In the genomic region with DNA sequence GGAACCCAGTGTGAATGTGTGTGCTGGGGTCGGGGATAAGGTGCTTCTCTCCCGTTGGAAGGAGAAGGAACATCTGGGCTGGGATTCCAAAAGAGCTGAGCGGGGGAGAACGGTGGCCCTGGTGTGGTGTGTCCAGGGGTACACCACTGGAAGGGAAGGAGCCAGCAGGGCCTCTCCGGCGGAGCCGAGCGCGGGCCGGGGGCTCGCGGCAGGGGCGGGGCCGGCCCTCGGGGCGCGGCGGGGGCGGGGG, we compare ENCODE assay signal across 8 cellular contexts. TPM values are rescaled to one million over a fixed set of nuclear protein-coding genes. Genes with fewer than 3 reads are reported as not detected.
DNase-seq lines count a peak whose midpoint lies in the region; ATAC-seq, FAIRE-seq and TF ChIP-seq lines count a peak whose summit lies in the region.

No MANE protein-coding gene starts in this region.

- no peak for TF ChIP-seq POLR2A in GM12891 (IDR thresholded peaks at IDR 0.05; ENCODE audit: low read depth, low read length)

- whole genome bisulfite sequencing in small intestine, 3 donors: 2% methylated on average over 7 to 19 of the region's 19 CpGs

- peaks cover 9% of the 10 kb centered on the region in 2 donors for H3K4me1 ChIP-seq in small intestine (ENCODE audit: control insufficient read depth in 2 of 2, insufficient read depth in 1 of 2, low read depth in 1 of 2, low read length in 1 of 2)

- DNase-seq in SK-N-DZ (ENCODE audit: low spot score) (peak; percentile 37), fibroblast of mammary gland (ENCODE audit: low read depth) (no peak), small intestine (peak; percentile 20), G401 (ENCODE audit: low spot score) (no peak), OCI-M2 (lab: John Stamatoyannopoulos, UW; ENCODE audit: unreplicated experiment) (no peak), GM12891 (ENCODE audit: insufficient read length, low spot score) (no peak)

- no peaks in the 10 kb centered on the region for H3K27me3 ChIP-seq in small intestine (ENCODE audit: control insufficient read depth in 2 of 2, insufficient read depth in 2 of 2, low read length in 2 of 2)

- in situ Hi-C loops in G401 (cut with HindIII; ENCODE audit: low sequenced_read_pairs): no loop called here

- no peak for FAIRE-seq in small intestine (lab: Jason Lieb, UNC)
- no peak for FAIRE-seq in GM12891 (lab: Jason Lieb, UNC)

- H3K4me3 ChIP-seq in fibroblast of mammary gland (ENCODE audit: control insufficient read depth, low read depth, low read length): peak overlapping the region; percentile 39
- peak overlapping the region; percentile 72 to 87 for H3K4me3 ChIP-seq in small intestine (ENCODE audit: low read depth in 1 of 2, low read length in 2 of 2)

- H3K9me3 ChIP-seq in small intestine (ENCODE audit: control insufficient read depth, low read depth): no peaks in the 10 kb centered on the region

- TF ChIP-seq CTCF in fibroblast of mammary gland (conservative IDR thresholded peaks at IDR 0.05; ENCODE audit: control insufficient read depth, insufficient read depth, low read depth, low read length): no peak

- H3K36me3 ChIP-seq in small intestine (ENCODE audit: control insufficient read depth in 2 of 2, insufficient read depth in 2 of 2, low read length in 2 of 2): no peaks in the 10 kb centered on the region

- peak; percentile 12 for ATAC-seq in GM21737 (IDR thresholded peaks at IDR 0.05; ENCODE audit: unreplicated experiment)
- no peak for ATAC-seq in GM18873 (IDR thresholded peaks at IDR 0.05; ENCODE audit: low FRiP score, unreplicated experiment)

- H3K27ac ChIP-seq in small intestine (ENCODE audit: low read depth in 1 of 2, low read length in 1 of 2): peak overlapping the region in 1 of 2 donors; percentile 25

TF ChIP-seq in GM12891, 5 proteins besides CTCF, POLR2A, EP300 and RAD21:
- TF ChIP-seq SPI1 (IDR thresholded peaks at IDR 0.05; ENCODE audit: low read depth, low read length) (no peak), PAX5 (IDR thresholded peaks at IDR 0.05; ENCODE audit: insufficient read depth, low read length, severe bottlenecking) (no peak), TAF1 (IDR thresholded peaks at IDR 0.05; ENCODE audit: low read depth, low read length) (no peak), POU2F2 (IDR thresholded peaks at IDR 0.05; ENCODE audit: low read depth, low read length) (no peak), POLR2AphosphoS5 (IDR thresholded peaks at IDR 0.05; ENCODE audit: low read depth, low read length) (no peak)
TF ChIP-seq in GM12891: peak in this region for 0.

RNA-seq across cellular contexts. Expression of a gene that starts 0.2 kb away (rescaled TPM):
- 9.8 and 13.7 TPM in 2 replicates for polyA plus RNA-seq in SK-N-DZ (2014; cell fraction: cytosol; rRNA removed)
- 8.9 and 15.9 TPM in 2 replicates for polyA plus RNA-seq in SK-N-DZ (2014; cell fraction: nucleus; rRNA removed)
- 100 to 1,000 TPM in 2 of 3 donors, 10 to 100 TPM in 1; 60.9 to 223 (median 178) TPM for polyA plus RNA-seq in small intestine
- 254 and 296 TPM in 2 replicates for total RNA-seq in G401 (2014; rRNA removed; shearing (Covaris generic))
- 86.7 TPM for polyA plus RNA-seq in GM12891 (2012; ENCODE audit: low read depth, missing spikeins)

RNA-seq across cellular contexts. Expression of a gene that starts 57.1 kb away (rescaled TPM):
- 665 and 667 TPM in 2 replicates for polyA plus RNA-seq in SK-N-DZ (2014; cell fraction: cytosol; rRNA removed)
- 670 and 900 TPM in 2 replicates for polyA plus RNA-seq in SK-N-DZ (2014; cell fraction: nucleus; rRNA removed)
- polyA plus RNA-seq in small intestine: 100 to 1,000 TPM; 231 to 855 (median 321) TPM
- 366 and 543 TPM in 2 replicates for total RNA-seq in G401 (2014; rRNA removed; shearing (Covaris generic))
- polyA plus RNA-seq in GM12891 (2012; ENCODE audit: low read depth, missing spikeins): 573 TPM

Comparison
In these comparisons a context has a peak if more than half of its experiments do, and no peak if none do; other contexts are left out.
1. DNase-seq: peak in SK-N-DZ (single experiment) and small intestine (single experiment); none in fibroblast of mammary gland (single experiment), G401 (single experiment), OCI-M2 (single experiment) and GM12891 (single experiment).